In genomic region chr6:111989743-111990142, GRCh38 we compare ENCODE assay signal across 12 cellular contexts.
DNase-seq lines count a peak whose midpoint lies in the region; ATAC-seq, FAIRE-seq and TF ChIP-seq lines count a peak whose summit lies in the region.
"Had no signal": no experiment of that assay in that cellular context is flagged by ENCODE, and none has a peak within 500 bp of the region (broad histone marks: within the 10 kb centered on the region; RNA-seq: fewer than 3 reads in every experiment).

No MANE protein-coding gene starts in this region.

- H3K4me1 Mint-ChIP-seq in effector memory CD8-positive, alpha-beta T cell (ENCODE audit: low read depth in 2 of 2): peaks cover 46 to 55% of the 10 kb centered on the region in 2 donors

- peak overlapping the region; percentile 42 to 43 for H3K4me3 Mint-ChIP-seq in effector memory CD8-positive, alpha-beta T cell

- FAIRE-seq in GM12891 (lab: Jason Lieb, UNC): peak; percentile 76
- FAIRE-seq: astrocyte, K562, keratinocyte had no signal

- TF ChIP-seq POLR2A in GM12891 (IDR thresholded peaks at IDR 0.05; ENCODE audit: low read depth, low read length): no peak

- H3K27me3 Mint-ChIP-seq in effector memory CD8-positive, alpha-beta T cell: no peaks in the 10 kb centered on the region

- peak overlapping the region; percentile 71 to 90 for H3K27ac Mint-ChIP-seq in effector memory CD8-positive, alpha-beta T cell

- peaks cover 5% of the 10 kb centered on the region for H3K36me3 Mint-ChIP-seq in effector memory CD8-positive, alpha-beta T cell (ENCODE audit: insufficient read depth)

- ATAC-seq in GM21390 (IDR thresholded peaks at IDR 0.05; ENCODE audit: unreplicated experiment): peak; percentile 58
- ATAC-seq in HG03439 (IDR thresholded peaks at IDR 0.05; ENCODE audit: unreplicated experiment): peak; percentile 43
- ATAC-seq in effector memory CD8-positive, alpha-beta T cell (replicated peaks): peak; percentile 81
- no peak for ATAC-seq in HG02981 (IDR thresholded peaks at IDR 0.05; ENCODE audit: unreplicated experiment)
- ATAC-seq: esophagus mucosa, K562 had no signal

- H3K9me3 Mint-ChIP-seq in effector memory CD8-positive, alpha-beta T cell: no peaks in the 10 kb centered on the region

- no peak for DNase-seq in GM12891 (ENCODE audit: insufficient read length, low spot score)
- peak in 2 of 3 experiments; percentile 18 to 24 for DNase-seq in effector memory CD8-positive, alpha-beta T cell
- no peak for DNase-seq in NCI-H748 (lab: John Stamatoyannopoulos, UW; ENCODE audit: unreplicated experiment)
- DNase-seq in SIG-M5 (lab: John Stamatoyannopoulos, UW): no peak
- no peak for DNase-seq in retina

TF ChIP-seq in GM12891, 5 proteins besides CTCF, POLR2A, EP300 and RAD21:
- no peak for TF ChIP-seq TAF1 (IDR thresholded peaks at IDR 0.05; ENCODE audit: low read depth, low read length)
- TF ChIP-seq POLR2AphosphoS5 (IDR thresholded peaks at IDR 0.05; ENCODE audit: low read depth, low read length): no peak
- no peak for TF ChIP-seq PAX5 (IDR thresholded peaks at IDR 0.05; ENCODE audit: insufficient read depth, low read length, severe bottlenecking)
- TF ChIP-seq SPI1 (IDR thresholded peaks at IDR 0.05; ENCODE audit: low read depth, low read length): no peak
- TF ChIP-seq POU2F2 (IDR thresholded peaks at IDR 0.05; ENCODE audit: low read depth, low read length): no peak

Comparison
In these comparisons a context has a peak if more than half of its experiments do, and no peak if none do; other contexts are left out.
1. DNase-seq: peak in effector memory CD8-positive, alpha-beta T cell (2 of 3); none in GM12891 (single experiment), NCI-H748 (single experiment), SIG-M5 (single experiment) and retina (single experiment).